ENCODE assay signal across 21 cellular contexts in the genomic region with DNA sequence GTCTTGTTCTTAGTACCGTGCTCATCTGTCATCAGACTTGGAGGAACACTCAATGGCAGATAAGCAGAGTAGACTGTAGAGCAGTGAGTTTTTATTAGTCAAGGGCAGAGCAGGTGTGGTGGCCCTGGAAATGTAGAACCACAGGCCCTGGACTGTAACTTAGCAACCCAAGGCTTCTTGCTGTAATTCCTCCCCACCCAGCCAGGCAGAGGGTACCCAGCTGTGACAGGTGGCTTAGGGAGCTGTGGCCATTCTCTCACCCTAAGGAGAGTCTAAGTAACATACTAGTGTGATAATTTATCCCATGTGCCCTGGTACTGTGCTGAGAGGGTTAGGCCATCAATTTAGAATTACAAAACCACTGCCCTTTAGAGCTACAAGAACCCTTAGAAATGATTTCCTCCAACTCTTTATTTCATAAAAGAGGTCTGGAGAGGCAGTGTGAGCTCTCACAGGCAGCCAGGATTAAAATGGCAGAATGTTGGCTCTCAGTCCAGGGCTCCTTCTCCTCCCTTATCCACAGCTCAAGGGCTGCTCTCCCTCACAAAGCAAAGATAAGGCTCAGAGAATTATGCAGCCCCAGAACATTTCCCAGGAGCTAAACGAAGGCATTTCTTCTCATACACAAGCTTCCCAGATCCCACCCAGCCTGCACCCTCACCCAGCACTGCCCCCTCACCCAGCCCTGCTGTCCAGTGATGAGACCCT. TPM values are rescaled to one million over a fixed set of nuclear protein-coding genes. Genes with fewer than 3 reads are reported as not detected.
DNase-seq lines count a peak whose midpoint lies in the region; ATAC-seq and TF ChIP-seq lines count a peak whose summit lies in the region.
"Had no signal": no experiment of that assay in that cellular context is flagged by ENCODE, and none has a peak within 500 bp of the region (broad histone marks: within the 10 kb centered on the region; RNA-seq: fewer than 3 reads in every experiment).

No MANE protein-coding gene starts in this region.

- H3K4me1 ChIP-seq in hepatocyte (ENCODE audit: insufficient read depth) (peaks cover 10% of the 10 kb centered on the region), uterus (peaks cover 0 to 3% of the 10 kb centered on the region in 2 donors)
- H3K4me1 ChIP-seq: foreskin keratinocyte had no signal

- ATAC-seq in GM18868 (IDR thresholded peaks at IDR 0.05; ENCODE audit: unreplicated experiment), result no peak
- ATAC-seq: foreskin keratinocyte, HCT116, left colon had no signal

- H3K36me3 ChIP-seq in hepatocyte (replicated peaks; ENCODE audit: insufficient read depth, low read depth) (no peaks in the 10 kb centered on the region), uterus (no peaks in the 10 kb centered on the region)
- H3K36me3 ChIP-seq: colonic mucosa had no signal

- TF ChIP-seq CTCF in hepatocyte (IDR thresholded peaks at IDR 0.05; ENCODE audit: poor library complexity), result no peak
- no peak for TF ChIP-seq CTCF in uterus (IDR thresholded peaks at IDR 0.05)

- no peaks in the 10 kb centered on the region for H4K20me1 ChIP-seq in hepatocyte (ENCODE audit: insufficient read depth, poor library complexity, severe bottlenecking)

- H3K4me3 ChIP-seq in hepatocyte (no peak overlapping the region), uterus (no peak overlapping the region)
- H3K4me3 ChIP-seq: colonic mucosa had no signal

- no peaks in the 10 kb centered on the region for H3K27me3 ChIP-seq in hepatocyte
- H3K27me3 ChIP-seq in uterus, result no peaks in the 10 kb centered on the region
- H3K27me3 ChIP-seq: colonic mucosa, foreskin keratinocyte had no signal

- DNase-seq in NCI-H82 (lab: John Stamatoyannopoulos, UW), result peak; percentile 1
- DNase-seq in NCI-H82 treated with DMSO at 0.1 percent for 48 hours (lab: John Stamatoyannopoulos, UW; ENCODE audit: unreplicated experiment), result no peak
- DNase-seq in NCI-H774 (lab: John Stamatoyannopoulos, UW), result peak; percentile 12
- peak; percentile 45 for DNase-seq in hepatocyte (ENCODE audit: low spot score)
- no peak for DNase-seq in uterus
- no peak for DNase-seq in hippocampal formation (lab: John Stamatoyannopoulos, UW)
- DNase-seq in mesenteric fat pad (ENCODE audit: low spot score), result no peak
- DNase-seq: ACHN; activated CD4-positive, alpha-beta T cell treated with anti-CD3 and anti-CD28 coated beads, Interleukin-2, amount 50 U/mL, for 48 hours; activated naive CD4-positive, alpha-beta T cell treated with anti-CD3 and anti-CD28 coated beads, Interleukin-2, amount 10 ng/mL, durations not matched to agents 7 days and 5 days; activated T-cell treated with anti-CD3 and anti-CD28 coated beads, Interleukin-2, amount 50 U/mL, for 1 hour; CD8-positive, alpha-beta memory T cell; colonic mucosa; EL; foreskin keratinocyte; left colon; NCI-H1436 treated with DMSO at 0.1 percent for 48 hours; NK-92 treated with Interleukin-12 subunit alpha and Interleukin-12 subunit beta, amount 100 ng/mL, for 24 hours; stimulated activated naive CD4-positive, alpha-beta T cell had no signal

- H3K4me2 ChIP-seq in hepatocyte, result peak overlapping the region; percentile 57

- H3K9me2 ChIP-seq in hepatocyte (replicated peaks; ENCODE audit: insufficient read depth), result no peaks in the 10 kb centered on the region

- H2AFZ ChIP-seq in hepatocyte, result no peak overlapping the region

- peaks cover 34% of the 10 kb centered on the region for H3K79me2 ChIP-seq in hepatocyte

- H3K9me3 ChIP-seq in hepatocyte (ENCODE audit: low read depth) (no peaks in the 10 kb centered on the region), uterus (no peaks in the 10 kb centered on the region)
- H3K9me3 ChIP-seq: colonic mucosa had no signal

- H3K27ac ChIP-seq in hepatocyte (no peak overlapping the region), uterus (peak overlapping the region; percentile 96)
- H3K27ac ChIP-seq: colonic mucosa, foreskin keratinocyte had no signal

- 60% methylated on average over 2 of the region's 2 CpGs for WGBS in hepatocyte (ENCODE audit: low lambda C conversion rate, missing lambda C conversion rate)

- intact Hi-C loops in uterus (cut with DNase I; ENCODE audit: low total_unique reads), result loop anchor here (10.0 kb wide), 1 partner anchor 138 kb away; no protein-coding TSS in a partner anchor

- TF ChIP-seq POLR2A in uterus (IDR thresholded peaks at IDR 0.05), result no peak

RNA-seq across cellular contexts. Expression of a gene that starts 3.0 kb away (rescaled TPM):
- total RNA-seq in hepatocyte, result 27.6 and 31.8 TPM in 2 replicates
- 45.6 and 53.6 TPM in 2 replicates for polyA plus RNA-seq in hepatocyte
- 100 to 1,000 TPM in 1 of 4 donors, 10 to 100 TPM in 3; 17.6 to 103 (median 57.7) TPM for total RNA-seq in uterus
- total RNA-seq in mesenteric fat pad, result 16.1 TPM

Comparison
In these comparisons a context has a peak if more than half of its experiments do, and no peak if none do; other contexts are left out.
1. DNase-seq: peak in NCI-H82 (single experiment), NCI-H774 (single experiment) and hepatocyte (single experiment); none in NCI-H82 treated with DMSO at 0.1 percent for 48 hours (single experiment), uterus (0 of 2), hippocampal formation (0 of 2) and mesenteric fat pad (single experiment).